9 cellular contexts compared by ENCODE assay signal in the genomic region with DNA sequence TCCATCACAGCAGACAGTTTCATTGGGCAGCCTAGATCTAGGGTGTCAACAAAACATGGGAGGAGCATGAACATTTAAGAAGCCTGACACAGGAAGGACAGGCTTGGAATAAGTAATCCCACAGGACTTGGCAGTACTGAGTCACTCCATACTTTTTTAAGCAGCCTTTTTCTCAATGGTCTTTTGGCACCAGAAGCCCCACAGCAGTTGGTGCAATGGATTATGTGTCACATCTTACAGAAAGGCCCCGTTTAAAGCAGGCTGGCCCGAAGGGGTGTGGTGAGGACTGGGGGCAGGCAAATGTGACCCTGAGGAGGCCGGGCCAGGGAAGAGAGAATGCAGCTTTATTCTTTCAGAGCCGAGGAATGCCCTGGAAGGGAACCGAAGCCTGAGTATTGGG. TPM values are rescaled to one million over a fixed set of nuclear protein-coding genes. Genes with fewer than 3 reads are reported as not detected.
A peak's percentile ranks its signal among the peaks of the same experiment; 100 is the strongest.
DNase-seq lines count a peak whose midpoint lies in the region; ATAC-seq, FAIRE-seq and TF ChIP-seq lines count a peak whose summit lies in the region.
"Had no signal": no experiment of that assay in that cellular context is flagged by ENCODE, and none has a peak within 500 bp of the region (broad histone marks: within the 10 kb centered on the region; RNA-seq: fewer than 3 reads in every experiment).

No MANE protein-coding gene starts in this region.

- peaks cover 12% of the 10 kb centered on the region for H3K27me3 Mint-ChIP-seq in endothelial cell (ENCODE audit: unreplicated experiment)
- H3K27me3 Mint-ChIP-seq in activated CD4-positive, alpha-beta T cell treated with anti-CD3 and anti-CD28 coated beads, Interleukin-2, amount 10 ng/mL, durations not matched to agents 7 days and 5 days = peaks cover 2% of the 10 kb centered on the region

- H3K36me3 ChIP-seq in HepG2 (replicated peaks in 1 of 2; ENCODE audit: control insufficient read depth in 1 of 2, insufficient read depth in 2 of 2, low read length in 2 of 2) (peaks cover 1 to 8% of the 10 kb centered on the region in 2 experiments; a peak in 2 of 5 replicates), right lobe of liver (no peaks in the 10 kb centered on the region), mucosa of descending colon (ENCODE audit: low read depth) (no peaks in the 10 kb centered on the region), aorta (ENCODE audit: control insufficient read depth in 1 of 2, insufficient read depth in 2 of 2, low read length in 1 of 2) (no peaks in the 10 kb centered on the region)

- BruUV-seq in HepG2 (replicated peaks; lab: Mats Ljungman, UMichigan) = no TSS peak

- CTCF ChIA-PET in HepG2 (lab: Yijun Ruan, JAX; ENCODE audit: low intra/inter-chr PET ratio, low total read pairs) = no interaction called here
- CTCF ChIA-PET in activated CD4-positive, alpha-beta T cell treated with anti-CD3 and anti-CD28 coated beads, Interleukin-2, amount 10 ng/mL, durations not matched to agents 7 days and 5 days (lab: Charles Lee) = no interaction called here

- H3K4me3 Mint-ChIP-seq in endothelial cell (ENCODE audit: unreplicated experiment) = peak overlapping the region; percentile 78
- H3K4me3 Mint-ChIP-seq in activated CD4-positive, alpha-beta T cell treated with anti-CD3 and anti-CD28 coated beads, Interleukin-2, amount 10 ng/mL, durations not matched to agents 7 days and 5 days = no peak overlapping the region

- H3K27me3 ChIP-seq in HepG2 (ENCODE audit: control insufficient read depth in 1 of 2, insufficient read depth in 2 of 2, low read length in 2 of 2) = no peaks in the 10 kb centered on the region
- no peaks in the 10 kb centered on the region for H3K27me3 ChIP-seq in right lobe of liver
- H3K27me3 ChIP-seq in aorta (ENCODE audit: control insufficient read depth in 1 of 2, insufficient read depth in 2 of 2, low read length in 1 of 2) = no peaks in the 10 kb centered on the region

- FAIRE-seq in HepG2 (lab: Jason Lieb, UNC) = no peak
- FAIRE-seq: A204.1 had no signal

- ATAC-seq in HepG2 (peak; percentile 80), right lobe of liver (no peak), mucosa of descending colon (peak; percentile 59), aorta (ENCODE audit: low FRiP score) (peak; percentile 81), GM19023 (IDR thresholded peaks at IDR 0.05; ENCODE audit: unreplicated experiment) (no peak)

- no peak overlapping the region for H3K27ac ChIP-seq in HepG2 (ENCODE audit: extremely low read length, insufficient read depth, low read length)
- no peak overlapping the region for H3K27ac ChIP-seq in right lobe of liver
- peak overlapping the region in 1 of 2 donors; percentile 7 for H3K27ac ChIP-seq in aorta (ENCODE audit: low read depth in 1 of 2, low read length in 2 of 2)

- H3K9ac ChIP-seq in HepG2 (ENCODE audit: insufficient read depth, low read depth, low read length) = no peak overlapping the region

- in situ Hi-C loops in HepG2 (cut with HindIII; ENCODE audit: extremely low pct_ligation_motif_present, low pct_unique_long_range_greater_than_20kb) = no loop called here

- H3K4me1 Mint-ChIP-seq in endothelial cell (ENCODE audit: unreplicated experiment) = peaks cover 60% of the 10 kb centered on the region
- H3K4me1 Mint-ChIP-seq in activated CD4-positive, alpha-beta T cell treated with anti-CD3 and anti-CD28 coated beads, Interleukin-2, amount 10 ng/mL, durations not matched to agents 7 days and 5 days = peaks cover 2% of the 10 kb centered on the region

- no peak overlapping the region for H3K4me3 ChIP-seq in HepG2 (replicated peaks in 1 of 3; ENCODE audit: insufficient read depth in 1 of 3, low read depth in 2 of 3, low read length in 3 of 3)
- no peak overlapping the region for H3K4me3 ChIP-seq in right lobe of liver
- H3K4me3 ChIP-seq in mucosa of descending colon = no peak overlapping the region
- no peak overlapping the region for H3K4me3 ChIP-seq in aorta (ENCODE audit: low read length in 2 of 2)

- peaks cover 79% of the 10 kb centered on the region for H3K79me2 ChIP-seq in HepG2 (ENCODE audit: insufficient read depth, low read length)

- no peaks in the 10 kb centered on the region for H3K9me3 Mint-ChIP-seq in endothelial cell (ENCODE audit: unreplicated experiment)
- H3K9me3 Mint-ChIP-seq in activated CD4-positive, alpha-beta T cell treated with anti-CD3 and anti-CD28 coated beads, Interleukin-2, amount 10 ng/mL, durations not matched to agents 7 days and 5 days = peaks cover 6% of the 10 kb centered on the region

- H3K4me2 ChIP-seq in HepG2 (ENCODE audit: low read depth, low read length) = peak overlapping the region; percentile 33

- H4K20me1 ChIP-seq in HepG2 (ENCODE audit: insufficient read depth, low read length) = peaks cover 51% of the 10 kb centered on the region; the same call in 1 of the 2 replicates

- TF ChIP-seq CTCF in HepG2 (CRISPR knock-in tag; IDR thresholded peaks at IDR 0.05) (no peak), right lobe of liver (IDR thresholded peaks at IDR 0.05) (no peak), endothelial cell (IDR thresholded peaks at IDR 0.05; ENCODE audit: unreplicated experiment) (no peak), mucosa of descending colon (IDR thresholded peaks at IDR 0.05) (no peak)

- H3K36me3 Mint-ChIP-seq in endothelial cell (ENCODE audit: low read depth, unreplicated experiment) = peaks cover 44% of the 10 kb centered on the region
- H3K36me3 Mint-ChIP-seq in activated CD4-positive, alpha-beta T cell treated with anti-CD3 and anti-CD28 coated beads, Interleukin-2, amount 10 ng/mL, durations not matched to agents 7 days and 5 days (ENCODE audit: low read depth) = no peaks in the 10 kb centered on the region

- no peak for TF ChIP-seq EP300 in HepG2 (IDR thresholded peaks at IDR 0.05; ENCODE audit: low read depth in 2 of 2, low read length in 2 of 2)
- TF ChIP-seq EP300 in HepG2 (CRISPR knock-in tag; IDR thresholded peaks at IDR 0.05; ENCODE audit: borderline replicate concordance) = no peak

- TF ChIP-seq RAD21 in HepG2 (CRISPR knock-in tag; IDR thresholded peaks at IDR 0.05) = no peak

- 36% methylated on average over 5 of the region's 5 CpGs for WGBS in HepG2 (ENCODE audit: low lambda C conversion rate)
- WGBS in right lobe of liver (ENCODE audit: insufficient coverage, low coverage, low lambda C conversion rate, missing lambda C conversion rate) = 53% methylated on average over 3 of the region's 5 CpGs
- 5 to 8% methylated on average over 5 of the region's 5 CpGs for WGBS in aorta, 2 donors

- no peak overlapping the region for H2AFZ ChIP-seq in HepG2 (ENCODE audit: low read length)

- TF ChIP-seq POLR2A in HepG2 (IDR thresholded peaks at IDR 0.05; ENCODE audit: insufficient read depth in 1 of 2, low read depth in 2 of 2, low read length in 2 of 2) (no peak), right lobe of liver (IDR thresholded peaks at IDR 0.05) (no peak)

- intact Hi-C loops in HepG2 (cut with micrococcal nuclease; ENCODE audit: unreplicated experiment) = no loop called here
- intact Hi-C loops in right lobe of liver (cut with DNase I) = no loop called here
- intact Hi-C loops in mucosa of descending colon (cut with DNase I, micrococcal nuclease) = no loop called here
- intact Hi-C loops in aorta (cut with DNase I) = no loop called here

- peak; percentile 59 for DNase-seq in HepG2 (ENCODE audit: low spot score)
- DNase-seq in right lobe of liver = no peak
- no peak for DNase-seq in endothelial cell (ENCODE audit: low spot score)
- peak in 1 of 3 donors; percentile 52 for DNase-seq in mucosa of descending colon
- peak; percentile 76 to 86 for DNase-seq in aorta
- DNase-seq in activated CD4-positive, alpha-beta T cell treated with anti-CD3 and anti-CD28 coated beads, Interleukin-2, amount 10 ng/mL, durations not matched to agents 7 days and 5 days = no peak
- no peak for DNase-seq in activated effector memory CD4-positive, alpha-beta T cell treated with Interleukin-2 at 50 U/mL for 16 hours

- POLR2A ChIA-PET in HepG2 (lab: Yijun Ruan, JAX) = interaction anchor here (0.5 kb wide), 1 partner anchor 11 kb away, joined by 3 read pairs; no protein-coding TSS in a partner anchor
- POLR2A ChIA-PET in activated CD4-positive, alpha-beta T cell treated with anti-CD3 and anti-CD28 coated beads, Interleukin-2, amount 10 ng/mL, durations not matched to agents 7 days and 5 days (lab: Charles Lee) = no interaction called here

- H3K9me3 ChIP-seq in HepG2 (ENCODE audit: low read length) = no peaks in the 10 kb centered on the region
- H3K9me3 ChIP-seq in right lobe of liver = no peaks in the 10 kb centered on the region
- H3K9me3 ChIP-seq in mucosa of descending colon = no peaks in the 10 kb centered on the region
- no peaks in the 10 kb centered on the region for H3K9me3 ChIP-seq in aorta (ENCODE audit: control insufficient read depth, low read length)

- peak overlapping the region; percentile 86 for H3K27ac Mint-ChIP-seq in endothelial cell (ENCODE audit: unreplicated experiment)
- no peak overlapping the region for H3K27ac Mint-ChIP-seq in activated CD4-positive, alpha-beta T cell treated with anti-CD3 and anti-CD28 coated beads, Interleukin-2, amount 10 ng/mL, durations not matched to agents 7 days and 5 days

- peaks cover 58% of the 10 kb centered on the region for H3K4me1 ChIP-seq in HepG2 (ENCODE audit: insufficient read depth, low read length)
- H3K4me1 ChIP-seq in right lobe of liver = peaks cover 0 to 27% (median 14%) of the 10 kb centered on the region in 4 donors
- no peaks in the 10 kb centered on the region for H3K4me1 ChIP-seq in mucosa of descending colon (ENCODE audit: low read depth)
- H3K4me1 ChIP-seq in aorta (ENCODE audit: control insufficient read depth in 1 of 2, insufficient read depth in 2 of 2, low read length in 2 of 2) = peaks cover 0 to 7% of the 10 kb centered on the region in 2 donors

RNA-seq across cellular contexts. Expression of a gene that starts 26.6 kb away (rescaled TPM):
- total RNA-seq in HepG2 (2016; rRNA removed; fragmentation: Illumina TruSeq; extraction: Trizol) = 139 and 299 TPM in 2 replicates
- total RNA-seq in HepG2 (2016; cell fraction: cytosol; rRNA removed; fragmentation: Illumina TruSeq; extraction: Trizol; ENCODE audit: low read depth) = 7.6 and 9.0 TPM in 2 replicates
- total RNA-seq in HepG2 (2016; cell fraction: insoluble cytoplasmic fraction; rRNA removed; fragmentation: Illumina TruSeq; extraction: Trizol) = 109 and 295 TPM in 2 replicates
- total RNA-seq in HepG2 (2016; cell fraction: membrane; rRNA removed; fragmentation: Illumina TruSeq; extraction: Trizol) = 27.1 and 31.5 TPM in 2 replicates
- total RNA-seq in HepG2 (2016; cell fraction: nucleus; rRNA removed; fragmentation: Illumina TruSeq; extraction: Trizol) = 441 and 497 TPM in 2 replicates
- 123 and 127 TPM in 2 replicates for polyA plus RNA-seq in HepG2 (2011; rRNA removed)
- polyA plus RNA-seq in HepG2 (2011; cell fraction: cytosol; rRNA removed) = 37.4 and 38.8 TPM in 2 replicates
- 594 and 623 TPM in 2 replicates for polyA plus RNA-seq in HepG2 (2011; cell fraction: nucleus; rRNA removed)
- 212 and 223 TPM in 2 replicates for polyA plus RNA-seq in HepG2 (2012)
- 3.3 and 4.0 TPM in 2 replicates for polyA plus RNA-seq in HepG2 (2016; cell fraction: cytosol; fragmentation: Illumina TruSeq; extraction: Trizol; ENCODE audit: low read depth)
- 55.3 and 74.4 TPM in 2 replicates for polyA plus RNA-seq in HepG2 (2016; cell fraction: insoluble cytoplasmic fraction; fragmentation: Illumina TruSeq; extraction: Trizol; ENCODE audit: low read depth)
- 9.0 and 11.0 TPM in 2 replicates for polyA plus RNA-seq in HepG2 (2016; cell fraction: membrane; fragmentation: Illumina TruSeq; extraction: Trizol; ENCODE audit: low read depth)
- 381 and 401 TPM in 2 replicates for polyA plus RNA-seq in HepG2 (2016; cell fraction: nucleus; fragmentation: Illumina TruSeq; extraction: Trizol; ENCODE audit: insufficient read depth, low read depth)
- 53.9 and 245 TPM in 2 replicates for polyA minus RNA-seq in HepG2 (2011; rRNA and poly(A)+ RNA removed; ENCODE audit: low replicate concordance)
- 129 and 133 TPM in 2 replicates for polyA minus RNA-seq in HepG2 (2011; cell fraction: cytosol; rRNA and poly(A)+ RNA removed)
- 957 and 1,039 TPM in 2 replicates for polyA minus RNA-seq in HepG2 (2011; cell fraction: nucleus; rRNA and poly(A)+ RNA removed)
- 100 to 1,000 TPM; 107 to 315 (median 227) TPM for total RNA-seq in right lobe of liver
- 983 TPM for total RNA-seq in endothelial cell (ENCODE audit: unreplicated experiment)
- total RNA-seq in mucosa of descending colon = 100 to 1,000 TPM; 237 to 396 (median 392) TPM
- 100 to 1,000 TPM; 322 to 540 TPM for total RNA-seq in aorta
- 100 to 1,000 TPM in 1 of 2 donors, 10 to 100 TPM in 1; 84.9 to 113 TPM for polyA plus RNA-seq in aorta
- 100 to 1,000 TPM; 171 to 184 TPM for total RNA-seq in activated CD4-positive, alpha-beta T cell treated with anti-CD3 and anti-CD28 coated beads, Interleukin-2, amount 10 ng/mL, durations not matched to agents 7 days and 5 days

Comparison
In these comparisons a context has a peak if more than half of its experiments do, and no peak if none do; other contexts are left out.
1. ATAC-seq: peak in HepG2 (single experiment), mucosa of descending colon (single experiment) and aorta (single experiment); none in right lobe of liver (0 of 4) and GM19023 (single experiment).
2. DNase-seq: peak in HepG2 (single experiment) and aorta (2 of 2); none in right lobe of liver (0 of 3), endothelial cell (single experiment), activated CD4-positive, alpha-beta T cell treated with anti-CD3 and anti-CD28 coated beads, Interleukin-2, amount 10 ng/mL, durations not matched to agents 7 days and 5 days (single experiment) and activated effector memory CD4-positive, alpha-beta T cell treated with Interleukin-2 at 50 U/mL for 16 hours (single experiment).